ENCODE assay signal across 14 cellular contexts in genomic region chr7:69630292-69630691, GRCh38. TPM values are rescaled to one million over a fixed set of nuclear protein-coding genes. Genes with fewer than 3 reads are reported as not detected.
DNase-seq lines count a peak whose midpoint lies in the region; TF ChIP-seq lines count a peak whose summit lies in the region.
"Had no signal": no experiment of that assay in that cellular context is flagged by ENCODE, and none has a peak within 500 bp of the region (broad histone marks: within the 10 kb centered on the region; RNA-seq: fewer than 3 reads in every experiment).

No MANE protein-coding gene starts in this region.

- no peaks in the 10 kb centered on the region for H3K9me3 Mint-ChIP-seq in endothelial cell (ENCODE audit: unreplicated experiment)
- no peaks in the 10 kb centered on the region for H3K9me3 Mint-ChIP-seq in activated CD4-positive, alpha-beta memory T cell treated with anti-CD3 and anti-CD28 coated beads, Interleukin-2, amount 10 ng/mL, durations not matched to agents 7 days and 5 days
- peaks cover 28% of the 10 kb centered on the region for H3K9me3 Mint-ChIP-seq in HFFc6

- H3K27me3 ChIP-seq in BJ (ENCODE audit: control insufficient read depth, insufficient read depth, low read length): no peaks in the 10 kb centered on the region
- H3K27me3 ChIP-seq in esophagus muscularis mucosa: no peaks in the 10 kb centered on the region
- H3K27me3 ChIP-seq in vagina: no peaks in the 10 kb centered on the region
- H3K27me3 ChIP-seq: gastrocnemius medialis, pancreas, testis had no signal

- H3K27me3 Mint-ChIP-seq in endothelial cell (ENCODE audit: unreplicated experiment) (no peaks in the 10 kb centered on the region), HFFc6 (ENCODE audit: insufficient read depth) (no peaks in the 10 kb centered on the region)
- no peaks in the 10 kb centered on the region for H3K27me3 Mint-ChIP-seq in activated CD4-positive, alpha-beta memory T cell treated with anti-CD3 and anti-CD28 coated beads, Interleukin-2, amount 10 ng/mL, durations not matched to agents 7 days and 5 days
- H3K27me3 Mint-ChIP-seq: CD4-positive, alpha-beta memory T cell had no signal

- WGBS in esophagus muscularis mucosa: 32% methylated on average over 5 of the region's 5 CpGs

- H3K4me1 Mint-ChIP-seq in endothelial cell (ENCODE audit: unreplicated experiment) (peaks cover 51% of the 10 kb centered on the region), HFFc6 (ENCODE audit: low read depth) (no peaks in the 10 kb centered on the region)
- H3K4me1 Mint-ChIP-seq in activated CD4-positive, alpha-beta memory T cell treated with anti-CD3 and anti-CD28 coated beads, Interleukin-2, amount 10 ng/mL, durations not matched to agents 7 days and 5 days: no peaks in the 10 kb centered on the region
- H3K4me1 Mint-ChIP-seq: activated CD8-positive, alpha-beta memory T cell treated with anti-CD3 and anti-CD28 coated beads, Interleukin-2, amount 10 ng/mL, durations not matched to agents 7 days and 5 days; CD4-positive, alpha-beta memory T cell had no signal

- POLR2A ChIA-PET in BJ (lab: Charles Lee): no interaction called here
- POLR2A ChIA-PET in activated CD4-positive, alpha-beta memory T cell treated with anti-CD3 and anti-CD28 coated beads, Interleukin-2, amount 10 ng/mL, durations not matched to agents 7 days and 5 days (lab: Charles Lee): no interaction called here

- CTCF ChIA-PET in BJ (lab: Yijun Ruan, JAX): no interaction called here
- CTCF ChIA-PET in activated CD4-positive, alpha-beta memory T cell treated with anti-CD3 and anti-CD28 coated beads, Interleukin-2, amount 10 ng/mL, durations not matched to agents 7 days and 5 days (lab: Charles Lee): no interaction called here

- no peak overlapping the region for H3K27ac ChIP-seq in esophagus muscularis mucosa (replicated peaks in 1 of 4)
- no peak overlapping the region for H3K27ac ChIP-seq in vagina
- H3K27ac ChIP-seq: gastrocnemius medialis, pancreas had no signal

- DNase-seq in BJ (ENCODE audit: low read depth) (peak; percentile 25), NAMALWA (ENCODE audit: low spot score) (peak; percentile 86), endothelial cell (ENCODE audit: low spot score) (no peak), non-pigmented ciliary epithelial cell (ENCODE audit: low read depth) (peak; percentile 87), esophagus muscularis mucosa (ENCODE audit: extremely low spot score) (no peak), vagina (ENCODE audit: extremely low spot score in 2 of 2) (no peak), HFFc6 (no peak)
- no peak for DNase-seq in activated CD4-positive, alpha-beta memory T cell treated with anti-CD3 and anti-CD28 coated beads, Interleukin-2, amount 10 ng/mL, durations not matched to agents 7 days and 5 days
- DNase-seq: activated CD8-positive, alpha-beta memory T cell treated with anti-CD3 and anti-CD28 coated beads, Interleukin-2, amount 10 ng/mL, durations not matched to agents 7 days and 5 days; CD4-positive, alpha-beta memory T cell; gastrocnemius medialis; pancreas; T-helper 9 cell; testis had no signal

- H3K36me3 Mint-ChIP-seq in endothelial cell (ENCODE audit: low read depth, unreplicated experiment) (no peaks in the 10 kb centered on the region), HFFc6 (ENCODE audit: low read depth) (no peaks in the 10 kb centered on the region)
- no peaks in the 10 kb centered on the region for H3K36me3 Mint-ChIP-seq in activated CD4-positive, alpha-beta memory T cell treated with anti-CD3 and anti-CD28 coated beads, Interleukin-2, amount 10 ng/mL, durations not matched to agents 7 days and 5 days (ENCODE audit: low read depth)
- H3K36me3 Mint-ChIP-seq: activated CD8-positive, alpha-beta memory T cell treated with anti-CD3 and anti-CD28 coated beads, Interleukin-2, amount 10 ng/mL, durations not matched to agents 7 days and 5 days; CD4-positive, alpha-beta memory T cell had no signal

- H3K4me3 ChIP-seq in BJ (ENCODE audit: low read depth, low read length): no peak overlapping the region
- H3K4me3 ChIP-seq in esophagus muscularis mucosa: no peak overlapping the region
- no peak overlapping the region for H3K4me3 ChIP-seq in vagina
- H3K4me3 ChIP-seq: gastrocnemius medialis, pancreas, testis had no signal

- H3K4me1 ChIP-seq in esophagus muscularis mucosa: peaks cover 7 to 68% (median 46%) of the 10 kb centered on the region in 4 donors
- peaks cover 18% of the 10 kb centered on the region for H3K4me1 ChIP-seq in vagina
- H3K4me1 ChIP-seq: gastrocnemius medialis, pancreas had no signal

- H3K9me3 ChIP-seq in esophagus muscularis mucosa (no peaks in the 10 kb centered on the region), vagina (no peaks in the 10 kb centered on the region)
- H3K9me3 ChIP-seq: gastrocnemius medialis, pancreas, testis had no signal

- no peak for TF ChIP-seq EP300 in esophagus muscularis mucosa (IDR thresholded peaks at IDR 0.05)

- no peak for TF ChIP-seq CTCF in BJ (IDR thresholded peaks at IDR 0.05; ENCODE audit: insufficient read depth, low read depth, low read length)
- TF ChIP-seq CTCF in endothelial cell (IDR thresholded peaks at IDR 0.05; ENCODE audit: unreplicated experiment): no peak
- TF ChIP-seq CTCF in esophagus muscularis mucosa (IDR thresholded peaks at IDR 0.05): no peak
- TF ChIP-seq CTCF in vagina (IDR thresholded peaks at IDR 0.05): no peak
- no peak for TF ChIP-seq CTCF in HFFc6 (IDR thresholded peaks at IDR 0.05)

- TF ChIP-seq POLR2A in esophagus muscularis mucosa (IDR thresholded peaks at IDR 0.05; ENCODE audit: low read depth): no peak
- TF ChIP-seq POLR2A in vagina (IDR thresholded peaks at IDR 0.05): no peak

- H3K4me3 Mint-ChIP-seq in endothelial cell (ENCODE audit: unreplicated experiment) (no peak overlapping the region), HFFc6 (no peak overlapping the region)
- no peak overlapping the region for H3K4me3 Mint-ChIP-seq in activated CD4-positive, alpha-beta memory T cell treated with anti-CD3 and anti-CD28 coated beads, Interleukin-2, amount 10 ng/mL, durations not matched to agents 7 days and 5 days
- H3K4me3 Mint-ChIP-seq: activated CD8-positive, alpha-beta memory T cell treated with anti-CD3 and anti-CD28 coated beads, Interleukin-2, amount 10 ng/mL, durations not matched to agents 7 days and 5 days; CD4-positive, alpha-beta memory T cell had no signal

- H3K36me3 ChIP-seq in BJ (ENCODE audit: control insufficient read depth, insufficient read depth, low read length) (no peaks in the 10 kb centered on the region), esophagus muscularis mucosa (no peaks in the 10 kb centered on the region), vagina (no peaks in the 10 kb centered on the region)
- H3K36me3 ChIP-seq: gastrocnemius medialis, pancreas had no signal

- intact Hi-C loops in esophagus muscularis mucosa (cut with DNase I) (no loop called here), vagina (cut with DNase I) (no loop called here)

- H3K27ac Mint-ChIP-seq in endothelial cell (ENCODE audit: unreplicated experiment): peak overlapping the region; percentile 54
- no peak overlapping the region for H3K27ac Mint-ChIP-seq in activated CD4-positive, alpha-beta memory T cell treated with anti-CD3 and anti-CD28 coated beads, Interleukin-2, amount 10 ng/mL, durations not matched to agents 7 days and 5 days
- H3K27ac Mint-ChIP-seq in HFFc6: no peak overlapping the region
- H3K27ac Mint-ChIP-seq: activated CD8-positive, alpha-beta memory T cell treated with anti-CD3 and anti-CD28 coated beads, Interleukin-2, amount 10 ng/mL, durations not matched to agents 7 days and 5 days; CD4-positive, alpha-beta memory T cell had no signal

RNA-seq across cellular contexts. Expression of gene AUTS2, which starts 32.0 kb away (rescaled TPM):
- polyA plus RNA-seq in BJ (2011; rRNA removed): 0.32 and 0.54 TPM in 2 replicates
- 2.0 TPM in 2 replicates for polyA minus RNA-seq in BJ (2011; rRNA and poly(A)+ RNA removed)
- total RNA-seq in endothelial cell (ENCODE audit: unreplicated experiment) (103 TPM), esophagus muscularis mucosa (10 to 100 TPM; 18.5 to 44.9 (median 34.2) TPM), vagina (53.0 TPM)
- 10 to 100 TPM; 16.9 to 17.7 TPM for total RNA-seq in activated CD4-positive, alpha-beta memory T cell treated with anti-CD3 and anti-CD28 coated beads, Interleukin-2, amount 10 ng/mL, durations not matched to agents 7 days and 5 days
- under 1 TPM in 4 of 6 experiments, not detected in 2; 0.02 to 0.19 (median 0.16) TPM for total RNA-seq in HFFc6 (2021; fragmentation: NEBNext Ultra II Directional; extraction: Animal tissue kit (Norgen Biotek cat#: 25700))

Comparison
In these comparisons a context has a peak if more than half of its experiments do, and no peak if none do; other contexts are left out.
1. DNase-seq: peak in BJ (single experiment), NAMALWA (single experiment) and non-pigmented ciliary epithelial cell (single experiment); none in endothelial cell (single experiment), esophagus muscularis mucosa (single experiment), vagina (0 of 2), activated CD4-positive, alpha-beta memory T cell treated with anti-CD3 and anti-CD28 coated beads, Interleukin-2, amount 10 ng/mL, durations not matched to agents 7 days and 5 days (single experiment) and HFFc6 (single experiment).
2. RNA of gene AUTS2, which starts 32.0 kb away (total RNA-seq): 103 TPM in endothelial cell (single experiment), 53.0 TPM in vagina (single experiment), 18.5 to 44.9 TPM in esophagus muscularis mucosa and 16.9 to 17.7 TPM in activated CD4-positive, alpha-beta memory T cell treated with anti-CD3 and anti-CD28 coated beads, Interleukin-2, amount 10 ng/mL, durations not matched to agents 7 days and 5 days; 0.02 to 0.19 TPM in HFFc6; every median in the first group is over 10 times any median in the second.